In the genomic region with DNA sequence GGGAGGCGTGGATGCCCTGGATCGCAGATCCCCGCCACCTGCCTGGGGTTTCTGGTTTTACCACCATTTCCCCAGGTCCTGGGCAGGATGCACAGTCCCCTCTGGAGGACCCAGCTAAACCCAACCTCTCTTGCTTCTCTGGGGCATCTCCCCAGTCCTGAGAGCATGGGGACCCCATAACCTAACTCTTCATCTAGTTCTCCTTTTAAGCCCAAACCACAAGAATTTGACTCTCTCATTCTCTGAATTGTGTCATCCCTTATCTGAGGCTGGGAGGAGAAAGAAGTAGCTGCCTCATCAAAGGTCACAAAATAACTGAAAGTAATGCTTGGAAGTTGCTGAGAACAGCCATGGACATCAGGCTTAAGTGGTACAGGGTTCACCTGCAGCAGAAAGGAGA, we compare ENCODE assay signal across 25 cellular contexts.
"Had no signal": no experiment of that assay in that cellular context is flagged by ENCODE, and none has a peak within 500 bp of the region (broad histone marks: within the 10 kb centered on the region; RNA-seq: fewer than 3 reads in every experiment).

No MANE protein-coding gene starts in this region.

- DNase-seq: activated CD4-positive, alpha-beta T cell treated with anti-CD3 and anti-CD28 coated beads, Interleukin-2, amount 50 U/mL, for 1 hour; activated CD4-positive, CD25-positive, alpha-beta regulatory T cell treated with anti-CD3 and anti-CD28 coated beads, Interleukin-2, amount 50 U/mL, for 72 hours; activated CD8-positive, alpha-beta memory T cell treated with anti-CD3 and anti-CD28 coated beads, Interleukin-2, amount 50 U/mL, for 4 hours; activated effector memory CD4-positive, alpha-beta T cell treated with Interleukin-2 at 50 U/mL for 16 hours; activated T-cell treated with anti-CD3 and anti-CD28 coated beads, Interleukin-2, amount 50 U/mL, for 48 hours; cerebellar nuclear complex; cortex of kidney; erythroblast; gastrocnemius medialis; kidney; mammary epithelial cell; stimulated activated CD4-positive, alpha-beta T cell treated with anti-CD3 and anti-CD28 coated beads, Interleukin-15, amount 100 ng/mL, for 24 hours; stimulated activated CD4-positive, alpha-beta T cell treated with anti-CD3 and anti-CD28 coated beads, Interleukin-4, amount 100 ng/mL, for 1 hour had no signal

- H3K9me3 Mint-ChIP-seq: activated naive CD4-positive, alpha-beta T cell treated with anti-CD3 and anti-CD28 coated beads, Interleukin-2, amount 50 U/mL, for 24 hours; neural progenitor cell; T-helper 1 cell treated with Interleukin-12 subunit alpha and Interleukin-12 subunit beta and Interleukin-4 antibody, amounts not matched to agents 30 μg/mL and 1 μg/mL, for 36 hours; type B pancreatic cell had no signal

- H3K4me3 Mint-ChIP-seq: activated naive CD4-positive, alpha-beta T cell treated with anti-CD3 and anti-CD28 coated beads, Interleukin-2, amount 50 U/mL, for 24 hours; neural progenitor cell; T-helper 1 cell treated with Interleukin-12 subunit alpha and Interleukin-12 subunit beta and Interleukin-4 antibody, amounts not matched to agents 30 μg/mL and 1 μg/mL, for 36 hours; type B pancreatic cell had no signal

- H3K4me3 ChIP-seq: ascending aorta, breast epithelium, gastrocnemius medialis, left ventricle myocardium inferior, neural progenitor cell, psoas muscle, skin epidermis, stomach, testis had no signal

- H3K27ac Mint-ChIP-seq: activated naive CD4-positive, alpha-beta T cell treated with anti-CD3 and anti-CD28 coated beads, Interleukin-2, amount 50 U/mL, for 24 hours; T-helper 1 cell treated with Interleukin-12 subunit alpha and Interleukin-12 subunit beta and Interleukin-4 antibody, amounts not matched to agents 30 μg/mL and 1 μg/mL, for 36 hours had no signal

- H3K9ac ChIP-seq: neural progenitor cell had no signal

- ATAC-seq: gastrocnemius medialis, psoas muscle had no signal

- H3K27me3 Mint-ChIP-seq: type B pancreatic cell had no signal

- H3K27ac ChIP-seq: breast epithelium, gastrocnemius medialis, left ventricle myocardium inferior, psoas muscle, skin epidermis, testis, VCaP had no signal

- H3K4me1 ChIP-seq: ascending aorta, breast epithelium, gastrocnemius medialis, left ventricle myocardium inferior, psoas muscle, testis had no signal

- H3K9me3 ChIP-seq: ascending aorta, breast epithelium, gastrocnemius medialis, left ventricle myocardium inferior, psoas muscle, stomach, testis had no signal

- H3K27me3 ChIP-seq: ascending aorta, breast epithelium, gastrocnemius medialis, neural progenitor cell, testis had no signal

- H3K36me3 Mint-ChIP-seq: activated naive CD4-positive, alpha-beta T cell treated with anti-CD3 and anti-CD28 coated beads, Interleukin-2, amount 50 U/mL, for 24 hours; neural progenitor cell; type B pancreatic cell had no signal

- H3K4me1 Mint-ChIP-seq: activated naive CD4-positive, alpha-beta T cell treated with anti-CD3 and anti-CD28 coated beads, Interleukin-2, amount 50 U/mL, for 24 hours had no signal

- H3K4me2 ChIP-seq: neural progenitor cell had no signal

- H3K36me3 ChIP-seq: ascending aorta, breast epithelium, gastrocnemius medialis, left ventricle myocardium inferior, neural progenitor cell, stomach had no signal
